Comparison of ENCODE assay signal across 20 cellular contexts in the genomic region with DNA sequence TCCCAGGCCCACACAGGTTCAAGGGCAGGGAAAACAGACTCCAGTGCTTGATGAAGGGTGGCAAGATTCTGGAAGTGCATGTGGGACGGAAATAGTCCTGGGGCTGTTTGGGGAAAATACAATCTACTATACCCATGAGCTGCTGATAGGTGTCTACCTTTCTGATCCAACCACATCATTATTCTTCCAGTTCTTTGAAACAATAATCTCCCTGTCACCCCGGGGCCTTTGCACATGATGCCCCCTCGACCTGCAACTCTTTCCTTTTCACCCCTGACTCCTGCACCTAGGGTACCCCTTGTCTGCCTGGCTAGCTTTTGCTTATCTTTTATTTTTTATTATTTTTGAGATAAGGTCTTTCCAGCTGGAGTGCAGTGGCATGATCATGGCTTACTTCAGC. TPM values are rescaled to one million over a fixed set of nuclear protein-coding genes. Genes with fewer than 3 reads are reported as not detected.
DNase-seq lines count a peak whose midpoint lies in the region; ATAC-seq and TF ChIP-seq lines count a peak whose summit lies in the region.
"Had no signal": no experiment of that assay in that cellular context is flagged by ENCODE, and none has a peak within 500 bp of the region (broad histone marks: within the 10 kb centered on the region; RNA-seq: fewer than 3 reads in every experiment).

No MANE protein-coding gene starts in this region.

- H3K27me3 Mint-ChIP-seq in CD4-positive, alpha-beta T cell: no peaks in the 10 kb centered on the region
- H3K27me3 Mint-ChIP-seq in activated T-helper 17 cell treated with anti-CD3 and anti-CD28 coated beads, Interleukin-2, amount 50 U/mL, for 72 hours: no peaks in the 10 kb centered on the region

- POLR2A ChIA-PET in CD4-positive, alpha-beta T cell (lab: Charles Lee): interaction anchor here (0.6 to 1.1 kb wide), 4 partner anchors 18 to 297 kb away, joined by 3 to 5 read pairs (median 4); partner anchors contain the start of gene FA2H
- POLR2A ChIA-PET in HEK293 (lab: Yijun Ruan, JAX): no interaction called here

- CTCF ChIA-PET in CD4-positive, alpha-beta T cell (lab: Charles Lee): no interaction called here
- CTCF ChIA-PET in HEK293 (lab: Yijun Ruan, JAX): interaction anchor here (0.6 to 1.1 kb wide), 2 partner anchors 8 to 185 kb away, joined by 3 to 4 read pairs; no protein-coding TSS in a partner anchor

- no peaks in the 10 kb centered on the region for H3K36me3 ChIP-seq in HEK293 (ENCODE audit: control insufficient read depth in 2 of 2, insufficient read depth in 1 of 2, low read length in 2 of 2)
- no peaks in the 10 kb centered on the region for H3K36me3 ChIP-seq in thymus (ENCODE audit: control insufficient read depth, insufficient read depth)
- H3K36me3 ChIP-seq: HAP-1 had no signal

- no peaks in the 10 kb centered on the region for H3K36me3 Mint-ChIP-seq in CD4-positive, alpha-beta T cell (ENCODE audit: low read depth)
- peaks cover 4% of the 10 kb centered on the region for H3K36me3 Mint-ChIP-seq in activated T-helper 17 cell treated with anti-CD3 and anti-CD28 coated beads, Interleukin-2, amount 50 U/mL, for 72 hours (ENCODE audit: low read depth)
- H3K36me3 Mint-ChIP-seq: CD8-positive, alpha-beta memory T cell had no signal

- no peak for ATAC-seq in CD4-positive, alpha-beta T cell (ENCODE audit: poor library complexity)
- ATAC-seq in activated T-helper 17 cell treated with anti-CD3 and anti-CD28 coated beads, Interleukin-2, amount 50 U/mL, for 72 hours (replicated peaks): no peak
- no peak for ATAC-seq in GM19351 (IDR thresholded peaks at IDR 0.05; ENCODE audit: unreplicated experiment)

- no peaks in the 10 kb centered on the region for H3K27me3 ChIP-seq in CD4-positive, alpha-beta T cell (ENCODE audit: control insufficient read depth, insufficient read depth, low read length)
- no peaks in the 10 kb centered on the region for H3K27me3 ChIP-seq in thymus (ENCODE audit: control insufficient read depth, insufficient read depth)

- peak overlapping the region; percentile 74 for H3K27ac Mint-ChIP-seq in CD4-positive, alpha-beta T cell
- H3K27ac Mint-ChIP-seq in activated T-helper 17 cell treated with anti-CD3 and anti-CD28 coated beads, Interleukin-2, amount 50 U/mL, for 72 hours: peak overlapping the region; percentile 68

- H3K27ac ChIP-seq in CD4-positive, alpha-beta T cell (ENCODE audit: low read depth, low read length): no peak overlapping the region
- H3K27ac ChIP-seq in HEK293 (ENCODE audit: extremely low read depth, low read depth, low read length) (no peak overlapping the region), thymus (ENCODE audit: low read depth) (peak overlapping the region; percentile 84)
- H3K27ac ChIP-seq: GM23248, HL-60 had no signal

- intact Hi-C loops in CD4-positive, alpha-beta T cell (cut with DNase I, micrococcal nuclease): loop anchor here in 1 of 2 experiments (5.0 kb wide), 1 partner anchor 36 kb away; no protein-coding TSS in a partner anchor

- H3K4me1 ChIP-seq in HEK293 (ENCODE audit: control insufficient read depth, insufficient read depth, low read length) (no peaks in the 10 kb centered on the region), thymus (ENCODE audit: control insufficient read depth, insufficient read depth, low read length) (peaks cover 74% of the 10 kb centered on the region)

- no peak overlapping the region for H3K4me3 Mint-ChIP-seq in CD4-positive, alpha-beta T cell
- no peak overlapping the region for H3K4me3 Mint-ChIP-seq in activated T-helper 17 cell treated with anti-CD3 and anti-CD28 coated beads, Interleukin-2, amount 50 U/mL, for 72 hours
- H3K4me3 Mint-ChIP-seq: CD8-positive, alpha-beta memory T cell had no signal

- no peaks in the 10 kb centered on the region for H3K9me3 ChIP-seq in CD4-positive, alpha-beta T cell (ENCODE audit: control insufficient read depth, low read length)
- H3K9me3 ChIP-seq in HEK293 (ENCODE audit: control insufficient read depth, insufficient read depth, low read depth, low read length): no peaks in the 10 kb centered on the region
- H3K9me3 ChIP-seq in thymus (ENCODE audit: control insufficient read depth): no peaks in the 10 kb centered on the region
- H3K9me3 ChIP-seq: HAP-1 had no signal

- no peaks in the 10 kb centered on the region for H3K9me3 Mint-ChIP-seq in CD4-positive, alpha-beta T cell
- H3K9me3 Mint-ChIP-seq in activated T-helper 17 cell treated with anti-CD3 and anti-CD28 coated beads, Interleukin-2, amount 50 U/mL, for 72 hours: no peaks in the 10 kb centered on the region
- H3K9me3 Mint-ChIP-seq: CD8-positive, alpha-beta memory T cell had no signal

- no peak for DNase-seq in CD4-positive, alpha-beta T cell
- DNase-seq in activated naive CD4-positive, alpha-beta T cell treated with Interleukin-2 at 50 U/mL for 16 hours: no peak
- no peak for DNase-seq in NCI-H226
- DNase-seq in kidney tubule cell (ENCODE audit: low spot score): no peak
- DNase-seq: ACHN; CD8-positive, alpha-beta memory T cell; COR-L47; DMS79; GF-D8; GM23248; IMR-90; Kasumi-1; KBM-7 had no signal

- TF ChIP-seq CTCF in CD4-positive, alpha-beta T cell (IDR thresholded peaks at IDR 0.05): no peak
- no peak for TF ChIP-seq CTCF in HEK293 (tag by site-specific recombination; IDR thresholded peaks at IDR 0.05)

- H3K4me3 ChIP-seq in HEK293 (ENCODE audit: low read depth, low read length) (no peak overlapping the region), thymus (ENCODE audit: low read length) (no peak overlapping the region)
- H3K4me3 ChIP-seq: GM23248, HAP-1 had no signal

- WGBS in thymus: 97% methylated on average over 3 of the region's 3 CpGs

- peaks cover 67% of the 10 kb centered on the region for H3K4me1 Mint-ChIP-seq in CD4-positive, alpha-beta T cell (ENCODE audit: low read depth)
- peaks cover 46% of the 10 kb centered on the region for H3K4me1 Mint-ChIP-seq in activated T-helper 17 cell treated with anti-CD3 and anti-CD28 coated beads, Interleukin-2, amount 50 U/mL, for 72 hours

TF ChIP-seq in HEK293, 187 proteins besides CTCF, POLR2A, EP300 and RAD21:
- TF ChIP-seq ZNF623 (tag by site-specific recombination; IDR thresholded peaks at IDR 0.05) (peak; percentile 83), ZNF830 (tag by site-specific recombination; IDR thresholded peaks at IDR 0.05; ENCODE audit: low read depth) (no peak)

RNA-seq across cellular contexts. Expression of gene LDHD, which starts 45.0 kb away (rescaled TPM):
- total RNA-seq in CD4-positive, alpha-beta T cell: not detected
- under 1 TPM; 0.11 to 0.48 TPM for total RNA-seq in activated T-helper 17 cell treated with anti-CD3 and anti-CD28 coated beads, Interleukin-2, amount 50 U/mL, for 72 hours
- 1.6 TPM for polyA plus RNA-seq in thymus
- total RNA-seq: CD8-positive, alpha-beta memory T cell; HT1080 had no signal
